ENCODE assay signal across 8 cellular contexts in the genomic region with DNA sequence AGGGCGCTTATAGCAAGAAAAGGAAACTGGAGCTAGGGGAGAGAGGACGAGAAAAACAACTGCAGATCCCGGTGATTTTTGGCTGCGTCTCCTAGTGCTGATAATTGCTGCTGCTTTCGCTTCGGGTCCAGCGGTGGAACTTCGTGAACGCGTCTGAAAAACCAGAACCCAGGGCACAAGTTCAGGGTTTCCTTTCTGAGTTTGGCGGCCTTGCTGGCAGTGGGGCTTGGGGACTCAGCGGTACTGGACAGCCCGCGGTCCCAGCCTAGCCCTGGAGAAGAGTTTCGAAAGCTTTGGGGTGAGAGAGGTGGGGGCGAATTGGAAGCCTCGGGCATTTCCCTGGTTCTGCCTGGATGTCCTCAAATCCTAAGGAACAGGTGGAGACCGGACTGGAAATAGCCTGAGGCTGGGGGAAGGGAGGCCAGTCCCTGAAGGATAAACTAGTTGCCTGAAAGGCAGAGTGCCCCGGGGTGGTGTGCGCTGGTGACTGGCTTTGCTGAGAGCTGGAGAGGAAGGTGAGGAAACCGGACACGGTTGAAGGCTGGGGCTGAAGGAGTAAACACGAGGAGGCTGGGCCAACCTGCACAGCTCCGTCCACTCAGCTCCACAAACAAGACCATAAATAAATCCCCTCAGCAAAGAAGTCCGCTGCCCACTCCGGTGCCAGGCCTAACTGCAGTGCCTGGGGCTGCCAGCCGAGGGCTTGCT. TPM values are rescaled to one million over a fixed set of nuclear protein-coding genes. Genes with fewer than 3 reads are reported as not detected.
DNase-seq lines count a peak whose midpoint lies in the region; ATAC-seq, FAIRE-seq and TF ChIP-seq lines count a peak whose summit lies in the region.

No MANE protein-coding gene starts in this region.

- H3K9me3 Mint-ChIP-seq in CD8-positive, alpha-beta T cell: no peaks in the 10 kb centered on the region
- no peaks in the 10 kb centered on the region for H3K9me3 Mint-ChIP-seq in HFFc6

- no peaks in the 10 kb centered on the region for H3K27me3 ChIP-seq in CD8-positive, alpha-beta T cell (ENCODE audit: insufficient read depth, low read length)
- no peaks in the 10 kb centered on the region for H3K27me3 ChIP-seq in small intestine (ENCODE audit: control insufficient read depth in 2 of 2, insufficient read depth in 2 of 2, low read length in 2 of 2)

- no peak overlapping the region for H3K27ac Mint-ChIP-seq in CD8-positive, alpha-beta T cell
- H3K27ac Mint-ChIP-seq in HFFc6: peak overlapping the region; percentile 32; the same call in 1 of the 2 replicates

- H3K27ac ChIP-seq in CD8-positive, alpha-beta T cell (ENCODE audit: low read depth, low read length): no peak overlapping the region
- peak overlapping the region; percentile 45 for H3K27ac ChIP-seq in RWPE1
- H3K27ac ChIP-seq in small intestine (ENCODE audit: low read depth in 1 of 2, low read length in 1 of 2): peak overlapping the region in 1 of 2 donors; percentile 5

- FAIRE-seq in small intestine (lab: Jason Lieb, UNC): no peak

- POLR2A ChIA-PET in CD8-positive, alpha-beta T cell (lab: Charles Lee): interaction anchor here (0.5 kb wide), 1 partner anchor 560 kb away, joined by 3 read pairs; no protein-coding TSS in a partner anchor
- POLR2A ChIA-PET in RWPE1 (lab: Yijun Ruan, JAX; ENCODE audit: low non-redundant PET): no interaction called here
- POLR2A ChIA-PET in GM10248 (lab: Yijun Ruan, JAX): interaction anchor here (0.6 kb wide), 1 partner anchor 649 kb away, joined by 6 read pairs; no protein-coding TSS in a partner anchor

- no peaks in the 10 kb centered on the region for H3K9me3 ChIP-seq in CD8-positive, alpha-beta T cell (ENCODE audit: low read length)
- H3K9me3 ChIP-seq in small intestine (ENCODE audit: control insufficient read depth, low read depth): no peaks in the 10 kb centered on the region

- no peaks in the 10 kb centered on the region for H3K36me3 ChIP-seq in CD8-positive, alpha-beta T cell (ENCODE audit: insufficient read depth, low read length)
- H3K36me3 ChIP-seq in small intestine (ENCODE audit: control insufficient read depth in 2 of 2, insufficient read depth in 2 of 2, low read length in 2 of 2): no peaks in the 10 kb centered on the region

- peak overlapping the region; percentile 91 for H3K4me3 Mint-ChIP-seq in CD8-positive, alpha-beta T cell
- H3K4me3 Mint-ChIP-seq in HFFc6: peak overlapping the region; percentile 98

- no peaks in the 10 kb centered on the region for H3K36me3 Mint-ChIP-seq in CD8-positive, alpha-beta T cell
- no peaks in the 10 kb centered on the region for H3K36me3 Mint-ChIP-seq in HFFc6 (ENCODE audit: low read depth)

- TF ChIP-seq CTCF in CD8-positive, alpha-beta T cell (IDR thresholded peaks at IDR 0.05): no peak
- TF ChIP-seq CTCF in HFFc6 (IDR thresholded peaks at IDR 0.05) (0 out of 2 replicates have a peak, but pooled peaks have one; percentile 38), RWPE1 (conservative IDR thresholded peaks at IDR 0.05; ENCODE audit: low read depth) (peak; percentile 55), choroid plexus epithelial cell (conservative IDR thresholded peaks at IDR 0.05; ENCODE audit: low read depth, low read length) (peak; percentile 39), GM10248 (IDR thresholded peaks at IDR 0.05; ENCODE audit: control extremely low read depth, extremely low read depth, low read depth, missing control alignments) (no peak)

- peaks cover 22% of the 10 kb centered on the region for H3K4me1 Mint-ChIP-seq in CD8-positive, alpha-beta T cell (ENCODE audit: low read depth)
- H3K4me1 Mint-ChIP-seq in HFFc6 (ENCODE audit: low read depth): peaks cover 49% of the 10 kb centered on the region

- 4 to 16% (median 11%) methylated on average over 27 of the region's 27 CpGs for whole genome bisulfite sequencing in small intestine, 3 donors

- ATAC-seq in CD8-positive, alpha-beta T cell: peak; percentile 5
- ATAC-seq in GM21529 (IDR thresholded peaks at IDR 0.05; ENCODE audit: unreplicated experiment): no peak

- peak in 2 of 7 experiments; percentile 11 to 12 for DNase-seq in CD8-positive, alpha-beta T cell
- DNase-seq in HFFc6 (no peak), RWPE1 (ENCODE audit: low spot score) (peak; percentile 30), choroid plexus epithelial cell (ENCODE audit: low read depth) (peak; percentile 52), kidney tubule cell (ENCODE audit: low spot score) (peak; percentile 24), small intestine (peak; percentile 35), GM10248 (ENCODE audit: extremely low spot score) (no peak)

- peaks cover 8% of the 10 kb centered on the region for H3K4me1 ChIP-seq in CD8-positive, alpha-beta T cell (ENCODE audit: insufficient read depth, low read length)
- peaks cover 0 to 2% of the 10 kb centered on the region in 2 donors for H3K4me1 ChIP-seq in small intestine (ENCODE audit: control insufficient read depth in 2 of 2, insufficient read depth in 1 of 2, low read depth in 1 of 2, low read length in 1 of 2)

- H3K27me3 Mint-ChIP-seq in CD8-positive, alpha-beta T cell (ENCODE audit: low read depth): peaks cover 12% of the 10 kb centered on the region
- H3K27me3 Mint-ChIP-seq in HFFc6 (ENCODE audit: insufficient read depth): peaks cover 5% of the 10 kb centered on the region; the same call in 1 of the 2 replicates

- H3K4me3 ChIP-seq in CD8-positive, alpha-beta T cell (ENCODE audit: low read depth, low read length): peak overlapping the region; percentile 66
- H3K4me3 ChIP-seq in choroid plexus epithelial cell (ENCODE audit: low read depth, low read length): peak overlapping the region; percentile 68
- peak overlapping the region; percentile 11 to 62 for H3K4me3 ChIP-seq in small intestine (ENCODE audit: low read depth in 1 of 2, low read length in 2 of 2)

- CTCF ChIA-PET in CD8-positive, alpha-beta T cell (lab: Charles Lee): interaction anchor here (0.6 to 1.6 kb wide), 4 partner anchors 78 to 636 kb away, joined by 3 to 4 read pairs (median 3); no protein-coding TSS in a partner anchor
- CTCF ChIA-PET in RWPE1 (lab: Yijun Ruan, JAX): interaction anchor here (0.7 kb wide), 2 partner anchors 11 to 86 kb away, joined by 3 read pairs; no protein-coding TSS in a partner anchor
- CTCF ChIA-PET in GM10248 (lab: Yijun Ruan, JAX): interaction anchor here (1.2 to 2.4 kb wide), 4 partner anchors 9 to 47 kb away, joined by 3 to 6 read pairs (median 4); no protein-coding TSS in a partner anchor

- intact Hi-C loops in CD8-positive, alpha-beta T cell (cut with DNase I, micrococcal nuclease): loop anchor here in 1 of 2 experiments (5.0 kb wide), 2 partner anchors 83 to 1468 kb away; partner anchors contain the start of gene NUP153

RNA-seq across cellular contexts. Expression of gene GMPR, which starts 0.9 kb away (rescaled TPM):
- under 1 TPM; 0.41 to 0.86 TPM for total RNA-seq in CD8-positive, alpha-beta T cell
- total RNA-seq in HFFc6 (2021; fragmentation: NEBNext Ultra II Directional; extraction: Animal tissue kit (Norgen Biotek cat#: 25700)): 1 to 10 TPM; 4.7 to 9.1 (median 5.4) TPM
- 10 to 100 TPM in 2 of 3 donors, 1 to 10 TPM in 1; 4.8 to 14.1 (median 10.5) TPM for polyA plus RNA-seq in small intestine

Comparison
In these comparisons a context has a peak if more than half of its experiments do, and no peak if none do; other contexts are left out.
1. DNase-seq: peak in RWPE1 (single experiment), choroid plexus epithelial cell (single experiment), kidney tubule cell (single experiment) and small intestine (single experiment); none in HFFc6 (single experiment) and GM10248 (single experiment).
2. CTCF ChIP-seq: peak in HFFc6 (single experiment), RWPE1 (single experiment) and choroid plexus epithelial cell (single experiment); none in CD8-positive, alpha-beta T cell (single experiment) and GM10248 (single experiment).
3. Peak in every context shown above with its lines, with median percentiles within 50 percentile points of each other: H3K4me3 ChIP-seq.